In genomic region chr6:161432546-161432945, GRCh38 we compare ENCODE assay signal across 25 cellular contexts.
"Had no signal": no experiment of that assay in that cellular context is flagged by ENCODE, and none has a peak within 500 bp of the region (broad histone marks: within the 10 kb centered on the region; RNA-seq: fewer than 3 reads in every experiment).

No MANE protein-coding gene starts in this region.

- H3K36me3 ChIP-seq: colonic mucosa, esophagus squamous epithelium, gastrocnemius medialis, heart right ventricle, left lung, lower lobe of right lung had no signal

- H3K27ac ChIP-seq: colonic mucosa, epithelial cell of prostate, esophagus squamous epithelium, gastrocnemius medialis, heart right ventricle, left lung, lower lobe of right lung had no signal

- DNase-seq: colonic mucosa; cortex of kidney; effector CD8-positive, alpha-beta T cell; effector memory CD8-positive, alpha-beta T cell; endodermal cell; erythroblast; esophagus squamous epithelium; foreskin fibroblast; foreskin melanocyte; gastrocnemius medialis; glutamatergic neuron; head of caudate nucleus; heart right ventricle; hippocampal formation; left cardiac atrium; left lung; left ventricle myocardium superior; lower lobe of right lung; mesenchymal stem cell; mucosa of descending colon; naive B cell had no signal

- H3K9me3 ChIP-seq: colonic mucosa, esophagus squamous epithelium, gastrocnemius medialis, heart right ventricle, left lung, lower lobe of right lung, mucosa of descending colon had no signal

- H3K4me3 ChIP-seq: colonic mucosa, esophagus squamous epithelium, gastrocnemius medialis, heart right ventricle, left lung, lower lobe of right lung, mucosa of descending colon had no signal

- H3K4me1 ChIP-seq: colonic mucosa, left lung, lower lobe of right lung had no signal

- H3K27me3 ChIP-seq: colonic mucosa, esophagus squamous epithelium, gastrocnemius medialis, heart right ventricle, left lung had no signal

- ATAC-seq: effector memory CD8-positive, alpha-beta T cell; esophagus mucosa; gastrocnemius medialis; heart right ventricle; left cardiac atrium; left lung; left ventricle myocardium superior; lower lobe of right lung; mucosa of descending colon had no signal

- FAIRE-seq: islet of Langerhans, keratinocyte had no signal
